ENCODE assay signal across 9 cellular contexts in the genomic region with DNA sequence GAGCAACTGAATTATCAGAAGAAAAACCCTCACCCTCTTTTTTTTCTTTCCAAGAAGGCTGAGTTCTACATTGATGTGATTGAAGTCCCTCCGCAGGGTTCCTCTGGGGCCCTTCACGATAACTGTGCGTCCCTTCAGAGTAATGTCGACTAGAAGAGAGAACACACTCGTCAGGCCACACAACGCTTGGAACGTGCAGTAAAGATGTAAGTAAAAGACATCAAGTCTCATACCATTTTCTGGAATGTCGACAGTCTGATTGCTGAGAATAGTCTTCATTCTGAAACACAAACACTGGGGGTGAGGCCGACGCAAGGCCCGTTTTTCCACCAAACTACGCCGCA. TPM values are rescaled to one million over a fixed set of nuclear protein-coding genes. Genes with fewer than 3 reads are reported as not detected.
DNase-seq lines count a peak whose midpoint lies in the region; ATAC-seq and TF ChIP-seq lines count a peak whose summit lies in the region.
"Not testable (repeated sequence)": the region's sequence is repeated elsewhere in the genome, so short reads cannot be mapped to it uniquely, and the experiment has no call there.
"Had no signal": no experiment of that assay in that cellular context is flagged by ENCODE, and none has a peak within 500 bp of the region (broad histone marks: within the 10 kb centered on the region; RNA-seq: fewer than 3 reads in every experiment).

No MANE protein-coding gene starts in this region.

- TF ChIP-seq CTCF in DOHH2 (IDR thresholded peaks at IDR 0.05; ENCODE audit: low read depth, low read length, poor library complexity, severe bottlenecking); SU-DHL-6 (IDR thresholded peaks at IDR 0.05; ENCODE audit: insufficient read depth, low read length, poor library complexity, severe bottlenecking); epithelial cell of proximal tubule (conservative IDR thresholded peaks at IDR 0.05; ENCODE audit: low read depth, low read length); osteoblast (IDR thresholded peaks at IDR 0.05; ENCODE audit: extremely low read depth, low read depth, low read length); thyroid gland (IDR thresholded peaks at IDR 0.05): not testable (repeated sequence)

- H3K36me3 ChIP-seq in DOHH2 (ENCODE audit: control insufficient read depth, low read length) (peaks cover 86% of the 10 kb centered on the region), SU-DHL-6 (ENCODE audit: low read length) (peaks cover 50% of the 10 kb centered on the region), osteoblast (ENCODE audit: insufficient read depth, low read length) (peaks cover 52% of the 10 kb centered on the region), thyroid gland (peaks cover 39 to 44% of the 10 kb centered on the region in 2 donors)

- not testable (repeated sequence) for H3K9me3 ChIP-seq in DOHH2 (ENCODE audit: control insufficient read depth, insufficient read depth, low read length); SU-DHL-6 (ENCODE audit: insufficient read depth, low read length); osteoblast (ENCODE audit: low read depth, low read length); thyroid gland

- H3K79me2 ChIP-seq in DOHH2 (ENCODE audit: control insufficient read depth, low read length) (peaks cover 71% of the 10 kb centered on the region), SU-DHL-6 (ENCODE audit: insufficient read depth, low read length) (peaks cover 24% of the 10 kb centered on the region), osteoblast (ENCODE audit: insufficient read depth, low read length) (peaks cover 37% of the 10 kb centered on the region)

- DNase-seq in epithelial cell of proximal tubule (ENCODE audit: low read depth); left colon; osteoblast (ENCODE audit: insufficient read length, low spot score, missing footprints); thyroid gland: not testable (repeated sequence)

- H3K4me1 ChIP-seq in DOHH2 (ENCODE audit: control insufficient read depth, low read length) (peaks cover 40% of the 10 kb centered on the region), osteoblast (ENCODE audit: insufficient read depth, low read length) (peaks cover 25% of the 10 kb centered on the region), thyroid gland (peaks cover 11 to 23% of the 10 kb centered on the region in 2 donors)

- H3K27me3 ChIP-seq in DOHH2 (ENCODE audit: control insufficient read depth, low read length); SU-DHL-6 (ENCODE audit: low read length); osteoblast (ENCODE audit: insufficient read depth, low read length); thyroid gland: not testable (repeated sequence)

- peak overlapping the region; percentile 82 for H3K4me3 ChIP-seq in DOHH2 (ENCODE audit: low read length)
- H3K4me3 ChIP-seq in SU-DHL-6 (ENCODE audit: insufficient read depth, low read length, poor library complexity, severe bottlenecking): peak overlapping the region; percentile 78
- H3K4me3 ChIP-seq in epithelial cell of proximal tubule (ENCODE audit: low read depth, low read length): peak overlapping the region; percentile 100
- peak overlapping the region; percentile 97 for H3K4me3 ChIP-seq in osteoblast (ENCODE audit: insufficient read depth, low read length)
- H3K4me3 ChIP-seq in thyroid gland (replicated peaks in 1 of 3): peak overlapping the region; percentile 75 to 98 (median 82)

- ATAC-seq in HG03565 (IDR thresholded peaks at IDR 0.05; ENCODE audit: unreplicated experiment) (peak; percentile 2), left colon (peak; percentile 5)

- peak overlapping the region; percentile 87 for H3K9ac ChIP-seq in SU-DHL-6 (ENCODE audit: low read length)

- H4K20me1 ChIP-seq in DOHH2 (ENCODE audit: control insufficient read depth, insufficient read depth, low read depth, low read length) (peaks cover 39% of the 10 kb centered on the region), SU-DHL-6 (ENCODE audit: low read depth, low read length) (peaks cover 22% of the 10 kb centered on the region), osteoblast (ENCODE audit: insufficient read depth, low read length) (peaks cover 49% of the 10 kb centered on the region)

- H2AFZ ChIP-seq in SU-DHL-6 (ENCODE audit: low read depth, low read length, severe bottlenecking) (peak overlapping the region; percentile 45), osteoblast (ENCODE audit: low read length) (peak overlapping the region; percentile 93)

- H3K4me2 ChIP-seq in DOHH2 (ENCODE audit: low read length) (peak overlapping the region; percentile 75), SU-DHL-6 (ENCODE audit: low read depth, low read length, poor library complexity, severe bottlenecking) (peak overlapping the region; percentile 99), osteoblast (ENCODE audit: insufficient read depth, low read length) (peak overlapping the region; percentile 96)

- TF ChIP-seq POLR2A in thyroid gland (IDR thresholded peaks at IDR 0.05): not testable (repeated sequence)

- H3F3A ChIP-seq in DOHH2 (ENCODE audit: control insufficient read depth, insufficient read depth) (peaks cover 61% of the 10 kb centered on the region), SU-DHL-6 (ENCODE audit: insufficient read depth) (peaks cover 59% of the 10 kb centered on the region)

- H3K9me2 ChIP-seq in DOHH2 (replicated peaks; ENCODE audit: control insufficient read depth, low read length); SU-DHL-6 (replicated peaks; ENCODE audit: insufficient read depth, low read length): not testable (repeated sequence)

- 1 to 2% methylated on average over 13 of the region's 13 CpGs for WGBS in thyroid gland, 2 donors

- intact Hi-C loops in left colon (cut with DNase I, micrococcal nuclease); thyroid gland (cut with DNase I): not testable (repeated sequence)

- H3K27ac ChIP-seq in DOHH2 (ENCODE audit: low read depth, low read length) (peak overlapping the region; percentile 88), SU-DHL-6 (ENCODE audit: low read depth, low read length) (peak overlapping the region; percentile 62), angular gyrus (ENCODE audit: low read depth, low read length) (peak overlapping the region; percentile 75), osteoblast (ENCODE audit: low read depth, low read length) (peak overlapping the region; percentile 97), thyroid gland (peak overlapping the region; percentile 87 to 98 (median 94))

RNA-seq across cellular contexts. Expression of gene RPL9, which starts 0.6 kb away (rescaled TPM):
- total RNA-seq in epithelial cell of proximal tubule: 3,007 and 3,128 TPM in 2 replicates
- 1,000 to 10,000 TPM in 1 of 2 donors, 100 to 1,000 TPM in 1; 939 to 1,067 TPM for total RNA-seq in left colon
- 1,561 and 1,800 TPM in 2 replicates for total RNA-seq in osteoblast
- total RNA-seq in thyroid gland: 1,000 to 10,000 TPM; 1,178 to 4,608 (median 3,940) TPM

RNA-seq across cellular contexts. Expression of gene LIAS, which starts 0.7 kb away (rescaled TPM):
- total RNA-seq in epithelial cell of proximal tubule (10.9 and 13.5 TPM in 2 replicates), left colon (10 to 100 TPM; 19.0 to 20.0 TPM), osteoblast (8.7 and 11.2 TPM in 2 replicates), thyroid gland (10 to 100 TPM; 10.7 to 18.9 (median 15.5) TPM)

RNA-seq across cellular contexts. Expression of gene KLB, which starts 51.4 kb away (rescaled TPM):
- total RNA-seq in epithelial cell of proximal tubule (not detected in 2 replicates), left colon (1 to 10 TPM in 1 of 2 donors, under 1 TPM in 1; 0.64 to 2.3 TPM), osteoblast (not detected in 2 replicates), thyroid gland (under 1 TPM in 2 of 4 donors, not detected in 2; 0.20 to 0.27 TPM)
- total RNA-seq: LHCN-M2 had no signal
